ENCODE assay signal across 13 cellular contexts in the genomic region with DNA sequence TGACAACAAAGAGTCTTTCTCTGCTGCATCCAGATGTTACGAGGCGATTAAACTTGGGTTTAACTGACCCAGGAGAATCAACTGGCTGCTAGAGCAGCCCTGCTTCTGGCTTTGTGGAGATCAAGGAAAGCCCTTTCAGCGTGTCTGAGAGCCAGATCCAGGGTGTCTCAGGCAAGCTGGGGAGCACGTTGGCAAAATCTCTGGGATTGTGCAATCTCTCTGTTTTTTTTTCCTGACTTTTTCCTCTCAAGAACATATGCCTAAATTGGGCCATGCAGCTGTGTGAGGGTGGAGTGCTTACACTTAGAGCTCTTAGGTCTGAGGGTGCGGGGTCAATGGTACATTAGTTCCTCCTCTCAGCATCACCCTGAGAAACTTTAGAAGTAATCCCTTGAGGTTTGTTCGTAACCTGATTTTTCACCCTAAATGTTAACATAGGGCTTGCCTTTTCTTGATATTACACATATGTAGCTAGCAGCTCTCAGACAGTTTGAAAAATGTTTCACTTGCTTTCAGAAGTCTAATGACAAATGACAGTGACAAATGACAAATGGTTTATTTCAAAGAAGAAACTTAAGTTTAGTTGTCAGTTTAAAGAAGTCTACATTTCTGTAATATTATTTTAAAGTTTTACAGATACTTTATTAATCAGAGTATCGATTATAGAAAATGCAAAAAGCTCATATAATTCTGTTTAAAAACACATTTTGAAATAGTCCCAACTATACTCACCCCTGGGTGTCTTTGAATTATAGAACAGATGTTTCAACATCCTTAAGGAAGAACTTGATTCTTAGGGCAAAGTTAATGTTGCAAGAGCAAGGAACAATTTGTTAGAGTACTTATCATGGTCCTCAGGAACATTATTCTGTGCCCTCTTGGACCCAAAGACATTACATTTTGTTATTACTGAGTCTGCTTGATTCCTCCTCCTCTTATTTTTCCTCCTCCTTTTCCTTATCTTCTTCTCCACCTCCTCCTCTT. TPM values are rescaled to one million over a fixed set of nuclear protein-coding genes. Genes with fewer than 3 reads are reported as not detected.
DNase-seq lines count a peak whose midpoint lies in the region; ATAC-seq, FAIRE-seq and TF ChIP-seq lines count a peak whose summit lies in the region.
"Had no signal": no experiment of that assay in that cellular context is flagged by ENCODE, and none has a peak within 500 bp of the region (broad histone marks: within the 10 kb centered on the region; RNA-seq: fewer than 3 reads in every experiment).

No MANE protein-coding gene starts in this region.

- H3K27me3 ChIP-seq in ACC112 (ENCODE audit: insufficient read depth, low read length) (no peaks in the 10 kb centered on the region), GM23248 (replicated peaks; ENCODE audit: insufficient read depth) (no peaks in the 10 kb centered on the region), HepG2 (ENCODE audit: control insufficient read depth in 1 of 2, insufficient read depth in 2 of 2, low read length in 2 of 2) (no peaks in the 10 kb centered on the region; a peak in 1 of 5 replicates)

- 24 to 26% methylated on average over 7 of the region's 7 CpGs for WGBS in GM23248 (ENCODE audit: low coverage in 1 of 2, low lambda C conversion rate in 2 of 2, missing lambda C conversion rate in 2 of 2), 2 experiments
- 8% methylated on average over 7 of the region's 7 CpGs for WGBS in HepG2 (ENCODE audit: low lambda C conversion rate)

- in situ Hi-C loops in GM23248 (cut with MboI), result no loop called here
- in situ Hi-C loops in HepG2 (cut with HindIII; ENCODE audit: extremely low pct_ligation_motif_present, low pct_unique_long_range_greater_than_20kb), result no loop called here

- H3K79me2 ChIP-seq in ACC112 (ENCODE audit: control insufficient read depth, insufficient read depth, low read length, unreplicated experiment), result no peaks in the 10 kb centered on the region
- no peaks in the 10 kb centered on the region for H3K79me2 ChIP-seq in GM23248 (ENCODE audit: insufficient read depth)
- H3K79me2 ChIP-seq in HepG2 (ENCODE audit: insufficient read depth, low read length), result no peaks in the 10 kb centered on the region

- H3F3A ChIP-seq in GM23248 (ENCODE audit: insufficient read depth), result no peaks in the 10 kb centered on the region

- H4K20me1 ChIP-seq in GM23248 (ENCODE audit: insufficient read depth), result no peaks in the 10 kb centered on the region
- H4K20me1 ChIP-seq in HepG2 (ENCODE audit: insufficient read depth, low read length), result no peaks in the 10 kb centered on the region

- no peak for TF ChIP-seq EP300 in HepG2 (IDR thresholded peaks at IDR 0.05; ENCODE audit: low read depth in 2 of 2, low read length in 2 of 2)
- TF ChIP-seq EP300 in HepG2 (CRISPR knock-in tag; IDR thresholded peaks at IDR 0.05; ENCODE audit: borderline replicate concordance), result no peak

- no peak for TF ChIP-seq RAD21 in HepG2 (CRISPR knock-in tag; IDR thresholded peaks at IDR 0.05)

- peaks cover 44% of the 10 kb centered on the region for H3K4me1 ChIP-seq in ACC112 (ENCODE audit: control insufficient read depth, insufficient read depth, low read length, unreplicated experiment)
- H3K4me1 ChIP-seq in GM23248 (ENCODE audit: insufficient read depth), result peaks cover 3% of the 10 kb centered on the region; the same call in 1 of the 2 replicates
- no peaks in the 10 kb centered on the region for H3K4me1 ChIP-seq in HepG2 (ENCODE audit: insufficient read depth, low read length)

- no peaks in the 10 kb centered on the region for H3K9me2 ChIP-seq in GM23248 (ENCODE audit: insufficient read depth)

- FAIRE-seq in HepG2 (lab: Jason Lieb, UNC), result no peak

- no peak for TF ChIP-seq POLR2A in HepG2 (IDR thresholded peaks at IDR 0.05; ENCODE audit: insufficient read depth in 1 of 2, low read depth in 2 of 2, low read length in 2 of 2)

- no peaks in the 10 kb centered on the region for H3K36me3 ChIP-seq in ACC112 (ENCODE audit: insufficient read depth, low read length)
- H3K36me3 ChIP-seq in GM23248 (ENCODE audit: low read depth), result no peaks in the 10 kb centered on the region
- no peaks in the 10 kb centered on the region for H3K36me3 ChIP-seq in HepG2 (replicated peaks in 1 of 2; ENCODE audit: control insufficient read depth in 1 of 2, insufficient read depth in 2 of 2, low read length in 2 of 2)

- CTCF ChIA-PET in HepG2 (lab: Yijun Ruan, JAX; ENCODE audit: low intra/inter-chr PET ratio, low total read pairs), result no interaction called here

- peak overlapping the region; percentile 52 for H2AFZ ChIP-seq in ACC112 (ENCODE audit: low read length, unreplicated experiment)
- peak overlapping the region; percentile 66 for H2AFZ ChIP-seq in GM23248
- no peak overlapping the region for H2AFZ ChIP-seq in HepG2 (ENCODE audit: low read length)

- TF ChIP-seq CTCF in HepG2 (CRISPR knock-in tag; IDR thresholded peaks at IDR 0.05), result no peak

- no peaks in the 10 kb centered on the region for H3K9me3 ChIP-seq in GM23248 (ENCODE audit: low read depth)
- no peaks in the 10 kb centered on the region for H3K9me3 ChIP-seq in HepG2 (ENCODE audit: low read length)

- H3K4me3 ChIP-seq in ACC112 (ENCODE audit: low read depth, low read length), result no peak overlapping the region
- no peak overlapping the region for H3K4me3 ChIP-seq in GM23248
- no peak overlapping the region for H3K4me3 ChIP-seq in HepG2 (replicated peaks in 1 of 3; ENCODE audit: insufficient read depth in 1 of 3, low read depth in 2 of 3, low read length in 3 of 3)

- peak; percentile 38 for DNase-seq in GM23248
- DNase-seq in brain pericyte (ENCODE audit: low read depth, low spot score), result peak; percentile 67
- DNase-seq in HepG2 (ENCODE audit: low spot score), result no peak
- no peak for DNase-seq in activated effector memory CD4-positive, alpha-beta T cell treated with Interleukin-2 at 50 U/mL for 16 hours
- no peak for DNase-seq in SIG-M5 (lab: John Stamatoyannopoulos, UW)
- no peak for DNase-seq in NCI-H128 (lab: John Stamatoyannopoulos, UW; ENCODE audit: unreplicated experiment)
- DNase-seq: activated CD4-positive, alpha-beta T cell treated with anti-CD3 and anti-CD28 coated beads for 48 hours; NCI-H1436 had no signal

- H3K27ac ChIP-seq in ACC112 (ENCODE audit: low read depth, low read length) (no peak overlapping the region), GM23248 (no peak overlapping the region), HepG2 (ENCODE audit: extremely low read length, insufficient read depth, low read length) (no peak overlapping the region)

- no peak for ATAC-seq in HepG2
- no peak for ATAC-seq in GM21528 (IDR thresholded peaks at IDR 0.05; ENCODE audit: low FRiP score, unreplicated experiment)
- ATAC-seq: activated naive CD4-positive, alpha-beta T cell treated with anti-CD3 and anti-CD28 coated beads, Interleukin-2, amount 50 U/mL, for 72 hours; left lobe of liver had no signal

- intact Hi-C loops in HepG2 (cut with micrococcal nuclease; ENCODE audit: unreplicated experiment), result no loop called here

- POLR2A ChIA-PET in HepG2 (lab: Yijun Ruan, JAX), result no interaction called here

- no peak overlapping the region for H3K9ac ChIP-seq in GM23248
- H3K9ac ChIP-seq in HepG2 (ENCODE audit: insufficient read depth, low read depth, low read length), result no peak overlapping the region

- H3K4me2 ChIP-seq in GM23248 (ENCODE audit: unreplicated experiment) (no peak overlapping the region), HepG2 (ENCODE audit: low read depth, low read length) (no peak overlapping the region)

- no TSS peak for BruUV-seq in HepG2 (replicated peaks; lab: Mats Ljungman, UMichigan)

TF ChIP-seq in HepG2, 621 proteins besides CTCF, POLR2A, EP300 and RAD21 (continues in another document):
- TF ChIP-seq CEBPB (IDR thresholded peaks at IDR 0.05; ENCODE audit: borderline replicate concordance, low read depth, low read length) (peak; percentile 71), ZNF263 (CRISPR knock-in tag; IDR thresholded peaks at IDR 0.05) (0 out of 2 replicates have a peak, but pooled peaks have one; percentile 34)

RNA-seq across cellular contexts. Expression of gene ZSWIM2, which starts 38.4 kb away (rescaled TPM):
- total RNA-seq in GM23248 (2014; rRNA removed; shearing (Covaris generic)), result not detected in 2 replicates
- polyA plus RNA-seq in GM23248 (2016; fragmentation: Nextera tagmentation; extraction: Ambion mirVana) (not detected in 2 replicates), HepG2 (2011; rRNA removed) (not detected in 2 replicates)
- not detected in 2 replicates for total RNA-seq in HepG2 (2016; rRNA removed; fragmentation: Illumina TruSeq; extraction: Trizol)
- total RNA-seq in HepG2 (2016; cell fraction: cytosol; rRNA removed; fragmentation: Illumina TruSeq; extraction: Trizol; ENCODE audit: low read depth), result not detected in 2 replicates
- not detected in 2 replicates for total RNA-seq in HepG2 (2016; cell fraction: insoluble cytoplasmic fraction; rRNA removed; fragmentation: Illumina TruSeq; extraction: Trizol)
- not detected in 2 replicates for total RNA-seq in HepG2 (2016; cell fraction: membrane; rRNA removed; fragmentation: Illumina TruSeq; extraction: Trizol)
- total RNA-seq in HepG2 (2016; cell fraction: nucleus; rRNA removed; fragmentation: Illumina TruSeq; extraction: Trizol), result not detected in 2 replicates
- not detected in 2 replicates for polyA plus RNA-seq in HepG2 (2011; cell fraction: cytosol; rRNA removed)
- not detected in 2 replicates for polyA plus RNA-seq in HepG2 (2011; cell fraction: nucleus; rRNA removed)
- polyA plus RNA-seq in HepG2 (2012), result not detected in 2 replicates
- polyA plus RNA-seq in HepG2 (2016; cell fraction: cytosol; fragmentation: Illumina TruSeq; extraction: Trizol; ENCODE audit: low read depth), result not detected in 2 replicates
- not detected in 2 replicates for polyA plus RNA-seq in HepG2 (2016; cell fraction: insoluble cytoplasmic fraction; fragmentation: Illumina TruSeq; extraction: Trizol; ENCODE audit: low read depth)
- polyA plus RNA-seq in HepG2 (2016; cell fraction: membrane; fragmentation: Illumina TruSeq; extraction: Trizol; ENCODE audit: low read depth), result not detected in 2 replicates
- not detected in 2 replicates for polyA plus RNA-seq in HepG2 (2016; cell fraction: nucleus; fragmentation: Illumina TruSeq; extraction: Trizol; ENCODE audit: insufficient read depth, low read depth)
- not detected in 2 replicates for polyA minus RNA-seq in HepG2 (2011; rRNA and poly(A)+ RNA removed; ENCODE audit: low replicate concordance)
- polyA minus RNA-seq in HepG2 (2011; cell fraction: cytosol; rRNA and poly(A)+ RNA removed), result not detected in 2 replicates
- polyA minus RNA-seq in HepG2 (2011; cell fraction: nucleus; rRNA and poly(A)+ RNA removed), result not detected in 2 replicates
- total RNA-seq: activated naive CD4-positive, alpha-beta T cell treated with anti-CD3 and anti-CD28 coated beads, Interleukin-2, amount 50 U/mL, for 72 hours; left lobe of liver; skeletal muscle tissue had no signal

Comparison
In these comparisons a context has a peak if more than half of its experiments do, and no peak if none do; other contexts are left out.
1. DNase-seq: peak in GM23248 (single experiment) and brain pericyte (single experiment); none in HepG2 (single experiment), activated effector memory CD4-positive, alpha-beta T cell treated with Interleukin-2 at 50 U/mL for 16 hours (single experiment), SIG-M5 (single experiment) and NCI-H128 (single experiment).